In the genomic region with DNA sequence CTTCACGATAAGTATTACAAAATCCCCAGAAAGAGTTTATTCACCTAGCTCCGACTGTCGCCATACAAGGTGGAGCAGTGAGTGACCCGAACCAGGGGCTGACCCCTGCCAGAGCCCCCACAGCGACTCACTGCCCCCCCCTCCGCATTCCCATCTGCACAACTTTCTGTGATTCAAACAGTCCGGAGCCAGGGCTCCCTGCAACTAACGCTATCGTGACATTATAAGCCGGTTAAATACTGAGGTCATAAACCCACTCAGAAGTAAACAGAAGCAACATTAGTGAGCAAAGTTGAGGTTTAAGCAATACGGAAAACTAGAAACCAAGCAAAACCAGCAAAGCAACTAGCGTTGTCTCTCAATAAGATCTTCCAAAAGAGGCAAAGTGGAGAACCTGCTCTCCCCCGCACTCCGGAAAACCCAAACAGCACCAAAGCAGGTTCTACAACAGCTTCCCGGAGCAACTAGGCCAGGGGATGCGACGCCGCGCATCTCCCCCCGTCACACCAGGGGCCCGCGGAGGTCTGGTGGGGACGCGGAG, we compare ENCODE assay signal across 8 cellular contexts. TPM values are rescaled to one million over a fixed set of nuclear protein-coding genes. Genes with fewer than 3 reads are reported as not detected.
A peak's percentile ranks its signal among the peaks of the same experiment; 100 is the strongest.
DNase-seq lines count a peak whose midpoint lies in the region; ATAC-seq and TF ChIP-seq lines count a peak whose summit lies in the region.

No MANE protein-coding gene starts in this region.

- no peaks in the 10 kb centered on the region for H3K9me3 Mint-ChIP-seq in osteocyte (ENCODE audit: unreplicated experiment)

- H3K4me3 Mint-ChIP-seq in osteocyte (ENCODE audit: unreplicated experiment) = peak overlapping the region; percentile 92

- ATAC-seq in HG02678 (IDR thresholded peaks at IDR 0.05; ENCODE audit: unreplicated experiment) = no peak

- H3K36me3 Mint-ChIP-seq in osteocyte (ENCODE audit: unreplicated experiment) = no peaks in the 10 kb centered on the region

- peaks cover 25% of the 10 kb centered on the region for H3K4me1 Mint-ChIP-seq in osteocyte (ENCODE audit: unreplicated experiment)

- TF ChIP-seq CTCF in HFF-Myc (IDR thresholded peaks at IDR 0.05; ENCODE audit: low read depth, low read length, missing control alignments) (no peak), fibroblast of the aortic adventitia (IDR thresholded peaks at IDR 0.05; ENCODE audit: insufficient read depth, low read length) (no peak), osteocyte (IDR thresholded peaks at IDR 0.05) (no peak)

- no peaks in the 10 kb centered on the region for H3K27me3 Mint-ChIP-seq in osteocyte (ENCODE audit: unreplicated experiment)

- DNase-seq in AG20443 (ENCODE audit: low spot score) (peak; percentile 38), HFF-Myc (ENCODE audit: extremely low read depth, low read depth) (no peak), fibroblast of the aortic adventitia (ENCODE audit: low read depth) (peak; percentile 29), osteocyte (ENCODE audit: extremely low spot score, unreplicated experiment) (no peak), D341Med (ENCODE audit: low spot score) (no peak)
- DNase-seq in activated CD4-positive, alpha-beta T cell treated with anti-CD3 and anti-CD28 coated beads for 48 hours = peak; percentile 9
- no peak for DNase-seq in central memory CD4-positive, alpha-beta T cell

- H3K27ac Mint-ChIP-seq in osteocyte (ENCODE audit: unreplicated experiment) = peak overlapping the region; percentile 87

- H3K4me3 ChIP-seq in HFF-Myc (replicated peaks; ENCODE audit: low read depth, low read length) = peak overlapping the region; percentile 96
- peak overlapping the region; percentile 89 for H3K4me3 ChIP-seq in fibroblast of the aortic adventitia (ENCODE audit: low read depth, low read length)

RNA-seq across cellular contexts. Expression of gene SCAP, which starts 0.6 kb away (rescaled TPM):
- 42.0 and 47.7 TPM in 2 replicates for total RNA-seq in fibroblast of the aortic adventitia (ENCODE audit: low replicate concordance)
- 76.4 and 86.7 TPM in 2 replicates for total RNA-seq in osteocyte

RNA-seq across cellular contexts. Expression of gene ELP6, which starts 38.4 kb away (rescaled TPM):
- total RNA-seq in fibroblast of the aortic adventitia (ENCODE audit: low replicate concordance) = 18.3 and 28.7 TPM in 2 replicates
- 40.3 and 44.1 TPM in 2 replicates for total RNA-seq in osteocyte

Comparison
In these comparisons a context has a peak if more than half of its experiments do, and no peak if none do; other contexts are left out.
1. DNase-seq: peak in AG20443 (single experiment), activated CD4-positive, alpha-beta T cell treated with anti-CD3 and anti-CD28 coated beads for 48 hours (single experiment) and fibroblast of the aortic adventitia (single experiment); none in HFF-Myc (single experiment), osteocyte (single experiment), central memory CD4-positive, alpha-beta T cell (single experiment) and D341Med (single experiment).